1 cellular context compared by ENCODE assay signal in genomic region chr2:76678358-76679024, GRCh38.
TF ChIP-seq lines count a peak whose summit lies in the region.

No MANE protein-coding gene starts in this region.

TF ChIP-seq in H1, 55 proteins besides CTCF, POLR2A, EP300 and RAD21 (continued from another document):
- TF ChIP-seq USF2 (IDR thresholded peaks at IDR 0.05; ENCODE audit: low read length) (no peak), ZNF274 (IDR thresholded peaks at IDR 0.05; ENCODE audit: borderline replicate concordance, extremely low read depth, low read length) (no peak), KDM1A (IDR thresholded peaks at IDR 0.05; ENCODE audit: borderline replicate concordance, low read length) (no peak), CBX5 (IDR thresholded peaks at IDR 0.05; ENCODE audit: low read depth, low read length) (no peak), JUND (IDR thresholded peaks at IDR 0.05; ENCODE audit: low read length) (no peak), JUN (IDR thresholded peaks at IDR 0.05; ENCODE audit: low read depth, low read length) (no peak), RXRA (IDR thresholded peaks at IDR 0.05; ENCODE audit: insufficient read depth, low read depth, low read length) (no peak), CBX8 (IDR thresholded peaks at IDR 0.05; ENCODE audit: borderline replicate concordance, low read depth, low read length) (no peak), SIRT6 (IDR thresholded peaks at IDR 0.05; ENCODE audit: low read length) (no peak), KDM4A (IDR thresholded peaks at IDR 0.05; ENCODE audit: low read depth, low read length, severe bottlenecking) (no peak), HDAC2 (IDR thresholded peaks at IDR 0.05; ENCODE audit: borderline replicate concordance in 1 of 2, low read depth in 2 of 2, low read length in 2 of 2) (no peak), ASH2L (IDR thresholded peaks at IDR 0.05; ENCODE audit: low read length) (no peak), KDM5A (IDR thresholded peaks at IDR 0.05; ENCODE audit: low read length) (no peak), GTF2F1 (IDR thresholded peaks at IDR 0.05; ENCODE audit: borderline replicate concordance, low read depth, low read length) (no peak), PHF8 (conservative IDR thresholded peaks at IDR 0.05; ENCODE audit: low read depth, low read length) (no peak), CHD2 (IDR thresholded peaks at IDR 0.05; ENCODE audit: low read length) (no peak), E2F6 (IDR thresholded peaks at IDR 0.05) (no peak)
TF ChIP-seq in H1: peak in this region for 0.
